Comparison of ENCODE assay signal across 8 cellular contexts in the genomic region with DNA sequence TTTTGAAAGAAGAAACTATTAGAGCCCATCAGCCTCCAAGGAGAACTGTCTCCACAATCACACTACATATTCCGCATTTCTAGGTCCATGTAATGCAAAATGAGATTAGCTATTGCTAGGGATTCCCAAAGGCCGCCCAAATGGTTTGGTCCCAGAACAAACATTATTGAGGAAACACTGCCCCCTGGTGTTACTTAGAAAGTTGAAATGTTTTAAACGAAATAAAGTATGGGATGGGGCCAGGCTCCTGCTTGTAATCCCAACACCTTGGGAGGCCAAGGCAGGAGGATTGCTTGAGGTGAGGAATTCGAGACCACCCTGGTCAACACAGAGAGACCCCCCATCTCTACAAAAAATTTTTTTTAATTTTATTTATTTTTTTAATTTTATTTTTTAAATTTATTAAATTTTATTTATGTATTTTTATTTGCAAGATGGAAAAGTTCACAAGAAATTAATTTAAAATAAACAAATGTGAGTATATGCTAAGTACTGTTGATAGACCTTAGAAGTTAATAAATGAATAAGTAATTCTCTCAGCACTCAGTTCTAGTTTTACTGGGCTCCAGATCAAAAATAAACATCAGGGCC. TPM values are rescaled to one million over a fixed set of nuclear protein-coding genes. Genes with fewer than 3 reads are reported as not detected.
DNase-seq lines count a peak whose midpoint lies in the region; ATAC-seq and TF ChIP-seq lines count a peak whose summit lies in the region.

No MANE protein-coding gene starts in this region.

- no peak overlapping the region for H2AFZ ChIP-seq in GM23248
- no peak overlapping the region for H2AFZ ChIP-seq in osteoblast (ENCODE audit: low read length)

- H3F3A ChIP-seq in GM23248 (ENCODE audit: insufficient read depth), result peaks cover 5% of the 10 kb centered on the region; the same call in 1 of the 2 replicates

- H3K27me3 ChIP-seq in CD4-positive, alpha-beta memory T cell (ENCODE audit: insufficient read depth, low read length), result no peaks in the 10 kb centered on the region
- H3K27me3 ChIP-seq in GM23248 (replicated peaks; ENCODE audit: insufficient read depth), result no peaks in the 10 kb centered on the region
- H3K27me3 ChIP-seq in foreskin keratinocyte, result no peaks in the 10 kb centered on the region
- H3K27me3 ChIP-seq in osteoblast (ENCODE audit: insufficient read depth, low read length), result no peaks in the 10 kb centered on the region

- H3K9me3 Mint-ChIP-seq in CD4-positive, alpha-beta memory T cell, result peaks cover 0 to 2% (median 0%) of the 10 kb centered on the region in 8 donors

- intact Hi-C loops in CD4-positive, alpha-beta memory T cell (cut with micrococcal nuclease), result loop anchor here (1.0 to 2.0 kb wide), 6 partner anchors 97 to 302 kb away; no protein-coding TSS in a partner anchor

- H3K79me2 ChIP-seq in GM23248 (ENCODE audit: insufficient read depth), result no peaks in the 10 kb centered on the region
- H3K79me2 ChIP-seq in osteoblast (ENCODE audit: insufficient read depth, low read length), result no peaks in the 10 kb centered on the region

- in situ Hi-C loops in GM23248 (cut with MboI), result no loop called here

- peak in 4 of 5 donors; percentile 50 to 62 (median 56) for DNase-seq in CD4-positive, alpha-beta memory T cell
- DNase-seq in GM23248 (peak; percentile 87), NCI-H226 (peak; percentile 37), foreskin keratinocyte (peak in 1 of 2 donors; percentile 23), osteoblast (ENCODE audit: insufficient read length, low spot score, missing footprints) (no peak)
- DNase-seq in activated CD4-positive, alpha-beta T cell treated with anti-CD3 and anti-CD28 coated beads for 48 hours, result peak; percentile 40

- no peak overlapping the region for H3K4me3 ChIP-seq in CD4-positive, alpha-beta memory T cell (ENCODE audit: low read length in 2 of 2)
- H3K4me3 ChIP-seq in GM23248 (no peak overlapping the region), osteoblast (ENCODE audit: insufficient read depth, low read length) (no peak overlapping the region)

- no peak overlapping the region for H3K27ac ChIP-seq in CD4-positive, alpha-beta memory T cell (ENCODE audit: low read depth, low read length)
- no peak overlapping the region for H3K27ac ChIP-seq in GM23248
- no peak overlapping the region for H3K27ac ChIP-seq in foreskin keratinocyte
- no peak overlapping the region for H3K27ac ChIP-seq in osteoblast (ENCODE audit: low read depth, low read length)

- WGBS in GM23248 (ENCODE audit: low coverage in 1 of 2, low lambda C conversion rate in 2 of 2, missing lambda C conversion rate in 2 of 2), 2 experiments, result 0 to 4% methylated on average over 4 of the region's 4 CpGs

- H3K4me1 Mint-ChIP-seq in CD4-positive, alpha-beta memory T cell, result peaks cover 7 to 9% (median 8%) of the 10 kb centered on the region in 4 donors

- H3K36me3 ChIP-seq in CD4-positive, alpha-beta memory T cell (ENCODE audit: insufficient read depth, low read length), result peaks cover 26% of the 10 kb centered on the region
- H3K36me3 ChIP-seq in GM23248 (ENCODE audit: low read depth), result no peaks in the 10 kb centered on the region
- H3K36me3 ChIP-seq in osteoblast (ENCODE audit: insufficient read depth, low read length), result no peaks in the 10 kb centered on the region

- no peak overlapping the region for H3K27ac Mint-ChIP-seq in CD4-positive, alpha-beta memory T cell

- H3K4me3 Mint-ChIP-seq in CD4-positive, alpha-beta memory T cell, result no peak overlapping the region

- H3K27me3 Mint-ChIP-seq in CD4-positive, alpha-beta memory T cell, result no peaks in the 10 kb centered on the region

- peaks cover 34 to 41% of the 10 kb centered on the region in 2 donors for H3K36me3 Mint-ChIP-seq in CD4-positive, alpha-beta memory T cell

- POLR2A ChIA-PET in CD4-positive, alpha-beta memory T cell (lab: Charles Lee; ENCODE audit: partially characterized antibody), result interaction anchor here (1.0 to 1.5 kb wide), 3 partner anchors 21 to 154 kb away, joined by 3 read pairs; partner anchors contain the start of gene CNPPD1

- H3K4me1 ChIP-seq in CD4-positive, alpha-beta memory T cell (ENCODE audit: insufficient read depth, low read length), result peaks cover 6% of the 10 kb centered on the region
- H3K4me1 ChIP-seq in GM23248 (ENCODE audit: insufficient read depth) (peaks cover 14% of the 10 kb centered on the region), foreskin keratinocyte (no peaks in the 10 kb centered on the region), osteoblast (ENCODE audit: insufficient read depth, low read length) (peaks cover 18% of the 10 kb centered on the region)

- peak; percentile 78 for TF ChIP-seq CTCF in foreskin keratinocyte (conservative IDR thresholded peaks at IDR 0.05)
- peak; percentile 55 for TF ChIP-seq CTCF in osteoblast (IDR thresholded peaks at IDR 0.05; ENCODE audit: extremely low read depth, low read depth, low read length)

- H4K20me1 ChIP-seq in GM23248 (ENCODE audit: insufficient read depth) (no peaks in the 10 kb centered on the region), osteoblast (ENCODE audit: insufficient read depth, low read length) (peaks cover 3% of the 10 kb centered on the region)

- H3K9me2 ChIP-seq in GM23248 (ENCODE audit: insufficient read depth), result no peaks in the 10 kb centered on the region

- ATAC-seq in foreskin keratinocyte (peak; percentile 33), HG03175 (IDR thresholded peaks at IDR 0.05; ENCODE audit: unreplicated experiment) (no peak), HG02981 (IDR thresholded peaks at IDR 0.05; ENCODE audit: unreplicated experiment) (no peak)

- H3K9me3 ChIP-seq in CD4-positive, alpha-beta memory T cell (ENCODE audit: control insufficient read depth in 1 of 2, low read length in 2 of 2), result no peaks in the 10 kb centered on the region
- H3K9me3 ChIP-seq in GM23248 (ENCODE audit: low read depth), result no peaks in the 10 kb centered on the region
- H3K9me3 ChIP-seq in osteoblast (ENCODE audit: low read depth, low read length), result no peaks in the 10 kb centered on the region

- no peak overlapping the region for H3K9ac ChIP-seq in GM23248

- H3K4me2 ChIP-seq in GM23248 (ENCODE audit: unreplicated experiment), result no peak overlapping the region
- no peak overlapping the region for H3K4me2 ChIP-seq in osteoblast (ENCODE audit: insufficient read depth, low read length)

- CTCF ChIA-PET in CD4-positive, alpha-beta memory T cell (lab: Charles Lee; ENCODE audit: partially characterized antibody), result interaction anchor here (0.7 to 10.3 kb wide), 25 partner anchors 11 to 497 kb away, joined by 3 to 186 read pairs (median 6); partner anchors contain the start of genes ABCB6, CNPPD1, IHH and SLC23A3

RNA-seq across cellular contexts. Expression of gene NHEJ1, which starts 5.5 kb away (rescaled TPM):
- 10 to 100 TPM; 14.1 to 15.5 TPM for total RNA-seq in CD4-positive, alpha-beta memory T cell
- 10 to 100 TPM; 25.5 to 27.5 TPM for polyA plus RNA-seq in CD4-positive, alpha-beta memory T cell
- total RNA-seq in GM23248 (2014; rRNA removed; shearing (Covaris generic)), result 8.3 and 16.1 TPM in 2 replicates
- polyA plus RNA-seq in GM23248 (2016; fragmentation: Nextera tagmentation; extraction: Ambion mirVana) (8.3 and 10.5 TPM in 2 replicates), foreskin keratinocyte (8.0 and 9.3 TPM in 2 replicates)
- total RNA-seq in foreskin keratinocyte (12.4 and 13.8 TPM in 2 replicates), osteoblast (21.7 and 23.0 TPM in 2 replicates)

RNA-seq across cellular contexts. Expression of gene SLC23A3, which starts 14.7 kb away (rescaled TPM):
- total RNA-seq in CD4-positive, alpha-beta memory T cell, result 10 to 100 TPM; 11.8 to 12.1 TPM
- not detected for polyA plus RNA-seq in CD4-positive, alpha-beta memory T cell
- 0.13 and 1.2 TPM in 2 replicates for total RNA-seq in GM23248 (2014; rRNA removed; shearing (Covaris generic))
- polyA plus RNA-seq in GM23248 (2016; fragmentation: Nextera tagmentation; extraction: Ambion mirVana) (0.24 and 0.58 TPM in 2 replicates), foreskin keratinocyte (0.39 and 0.51 TPM in 2 replicates)
- total RNA-seq in foreskin keratinocyte (0.71 and 0.75 TPM in 2 replicates), osteoblast (1.4 and 1.5 TPM in 2 replicates)

RNA-seq across cellular contexts. Expression of gene CNPPD1, which starts 21.6 kb away (rescaled TPM):
- total RNA-seq in CD4-positive, alpha-beta memory T cell, result 10 to 100 TPM; 79.3 to 83.3 TPM
- polyA plus RNA-seq in CD4-positive, alpha-beta memory T cell, result 10 to 100 TPM; 76.5 to 82.2 TPM
- total RNA-seq in GM23248 (2014; rRNA removed; shearing (Covaris generic)), result 34.5 and 35.2 TPM in 2 replicates
- polyA plus RNA-seq in GM23248 (2016; fragmentation: Nextera tagmentation; extraction: Ambion mirVana) (43.8 and 43.9 TPM in 2 replicates), foreskin keratinocyte (31.5 and 32.8 TPM in 2 replicates)
- total RNA-seq in foreskin keratinocyte (20.0 and 21.7 TPM in 2 replicates), osteoblast (26.1 and 26.5 TPM in 2 replicates)

RNA-seq across cellular contexts. Expression of gene RETREG2, which starts 22.9 kb away (rescaled TPM):
- total RNA-seq in CD4-positive, alpha-beta memory T cell, result 100 to 1,000 TPM; 123 to 128 TPM
- polyA plus RNA-seq in CD4-positive, alpha-beta memory T cell, result 10 to 100 TPM; 76.5 to 82.2 TPM
- total RNA-seq in GM23248 (2014; rRNA removed; shearing (Covaris generic)), result 98.9 and 120 TPM in 2 replicates
- 20.7 and 21.5 TPM in 2 replicates for polyA plus RNA-seq in GM23248 (2016; fragmentation: Nextera tagmentation; extraction: Ambion mirVana)
- total RNA-seq in foreskin keratinocyte, result 38.0 and 43.8 TPM in 2 replicates
- polyA plus RNA-seq in foreskin keratinocyte, result 39.4 and 40.4 TPM in 2 replicates
- total RNA-seq in osteoblast, result 109 and 121 TPM in 2 replicates

RNA-seq across cellular contexts. Expression of gene ZFAND2B, which starts 51.4 kb away (rescaled TPM):
- total RNA-seq in CD4-positive, alpha-beta memory T cell, result 10 to 100 TPM; 73.3 to 79.8 TPM
- polyA plus RNA-seq in CD4-positive, alpha-beta memory T cell, result 10 to 100 TPM; 76.3 to 81.5 TPM
- 39.3 and 42.4 TPM in 2 replicates for total RNA-seq in GM23248 (2014; rRNA removed; shearing (Covaris generic))
- polyA plus RNA-seq in GM23248 (2016; fragmentation: Nextera tagmentation; extraction: Ambion mirVana), result 36.0 and 38.9 TPM in 2 replicates
- 36.3 and 41.1 TPM in 2 replicates for total RNA-seq in foreskin keratinocyte
- polyA plus RNA-seq in foreskin keratinocyte, result 44.6 and 53.1 TPM in 2 replicates
- 25.0 and 26.5 TPM in 2 replicates for total RNA-seq in osteoblast
